Comparison of ENCODE assay signal across 8 cellular contexts in the genomic region with DNA sequence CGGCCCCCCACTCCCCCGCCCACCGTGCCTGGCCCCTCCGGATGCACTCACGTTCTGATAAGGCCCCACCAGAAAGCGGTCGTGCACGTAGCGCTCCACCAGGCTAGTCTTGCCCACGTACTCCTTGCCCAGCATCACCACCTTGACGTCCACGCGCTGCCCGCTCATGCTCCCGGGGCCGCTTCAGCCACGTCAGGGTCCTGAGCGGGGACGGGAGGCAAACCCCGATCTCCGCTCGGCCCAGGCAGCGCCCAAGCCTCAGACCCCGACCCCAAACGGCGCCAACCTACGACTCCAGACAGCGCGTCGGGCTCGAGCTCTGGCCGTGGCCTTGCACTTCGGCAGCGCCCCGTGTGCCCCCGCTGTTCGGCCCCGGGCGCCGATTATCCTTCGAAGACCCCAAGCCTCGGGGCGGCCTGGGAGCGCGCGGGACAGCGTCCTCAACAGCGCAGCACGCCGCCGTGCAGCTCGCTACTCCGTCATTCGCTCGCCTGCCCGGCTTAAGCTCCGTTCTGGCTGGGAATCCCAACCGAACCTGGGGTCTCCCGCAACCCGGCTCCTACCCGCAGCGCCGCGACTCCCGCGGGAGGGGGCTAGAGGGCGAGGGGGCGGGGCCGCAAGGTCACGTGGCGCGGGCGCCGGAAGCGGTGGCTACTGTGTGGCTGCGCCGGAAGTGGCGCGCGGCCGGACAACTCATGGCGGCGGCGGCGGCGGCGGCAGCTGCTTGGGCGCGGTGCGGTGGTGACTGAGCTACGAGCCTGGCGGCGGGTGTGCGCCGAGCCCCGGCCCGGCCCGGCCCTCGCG. TPM values are rescaled to one million over a fixed set of nuclear protein-coding genes. Genes with fewer than 3 reads are reported as not detected.
A peak's percentile ranks its signal among the peaks of the same experiment; 100 is the strongest.
DNase-seq lines count a peak whose midpoint lies in the region; ATAC-seq, FAIRE-seq and TF ChIP-seq lines count a peak whose summit lies in the region.

A gene with protein sequence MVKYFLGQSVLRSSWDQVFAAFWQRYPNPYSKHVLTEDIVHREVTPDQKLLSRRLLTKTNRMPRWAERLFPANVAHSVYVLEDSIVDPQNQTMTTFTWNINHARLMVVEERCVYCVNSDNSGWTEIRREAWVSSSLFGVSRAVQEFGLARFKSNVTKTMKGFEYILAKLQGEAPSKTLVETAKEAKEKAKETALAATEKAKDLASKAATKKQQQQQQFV (plus strand): TSS at position 679 of the 804 bp plus-strand sequence. CDS start 187 bp downstream, outside the sequence.
A gene (minus strand): TSS at position 599 of the 804 bp plus-strand sequence. CDS start 431 bp downstream, at position 168.

- no peaks in the 10 kb centered on the region for H3K9me3 ChIP-seq in astrocyte (ENCODE audit: insufficient read depth, low read depth, low read length)
- no peaks in the 10 kb centered on the region for H3K9me3 ChIP-seq in hepatocyte (ENCODE audit: low read depth)

- peak; percentile 12 for TF ChIP-seq CTCF in astrocyte (IDR thresholded peaks at IDR 0.05; ENCODE audit: insufficient read depth, low read depth, low read length)
- TF ChIP-seq CTCF in hepatocyte (IDR thresholded peaks at IDR 0.05; ENCODE audit: poor library complexity) = peak; percentile 43
- no peak for TF ChIP-seq CTCF in retinal pigment epithelial cell (conservative IDR thresholded peaks at IDR 0.05; ENCODE audit: low read depth, low read length)

- H3K36me3 ChIP-seq in astrocyte (ENCODE audit: insufficient read depth, low read length) (peaks cover 24% of the 10 kb centered on the region), hepatocyte (replicated peaks; ENCODE audit: insufficient read depth, low read depth) (no peaks in the 10 kb centered on the region)

- H3K9ac ChIP-seq in astrocyte (ENCODE audit: low read length) = peak within 1 kb of the TSS; percentile 100

- H3K4me1 ChIP-seq in astrocyte (ENCODE audit: insufficient read depth, low read length) (peaks cover 39% of the 10 kb centered on the region), hepatocyte (ENCODE audit: insufficient read depth) (peaks cover 37% of the 10 kb centered on the region)

- peaks cover 35% of the 10 kb centered on the region for H3K36me3 Mint-ChIP-seq in astrocyte (ENCODE audit: low read depth, unreplicated experiment)

- peak; percentile 54; the same call in 1 of the 2 replicates for TF ChIP-seq POLR2A in GM12891 (IDR thresholded peaks at IDR 0.05; ENCODE audit: low read depth, low read length)

- H3K4me3 Mint-ChIP-seq in astrocyte (ENCODE audit: unreplicated experiment) = peak within 1 kb of the TSS; percentile 99

- 1% methylated on average over 57 of the region's 100 CpGs for WGBS in hepatocyte (ENCODE audit: low lambda C conversion rate, missing lambda C conversion rate)

- H3K4me2 ChIP-seq in astrocyte (ENCODE audit: low read length) (peak within 1 kb of the TSS; percentile 92), hepatocyte (peak within 1 kb of the TSS; percentile 95)

- peak within 1 kb of the TSS; percentile 97 for H3K27ac Mint-ChIP-seq in astrocyte (ENCODE audit: unreplicated experiment)

- ATAC-seq in HG02623 (IDR thresholded peaks at IDR 0.05; ENCODE audit: unreplicated experiment) = peak; percentile 47
- no peak for ATAC-seq in GM18858 (IDR thresholded peaks at IDR 0.05; ENCODE audit: unreplicated experiment)

- H3K27ac ChIP-seq in astrocyte (ENCODE audit: low read depth, low read length) (peak within 1 kb of the TSS; percentile 78), hepatocyte (peak within 1 kb of the TSS; percentile 97)

- no peaks in the 10 kb centered on the region for H3K9me3 Mint-ChIP-seq in astrocyte (ENCODE audit: unreplicated experiment)

- H3K27me3 Mint-ChIP-seq in astrocyte (ENCODE audit: low read depth, unreplicated experiment) = no peaks in the 10 kb centered on the region

- no peaks in the 10 kb centered on the region for H3K27me3 ChIP-seq in astrocyte (ENCODE audit: insufficient read depth, low read length)
- no peaks in the 10 kb centered on the region for H3K27me3 ChIP-seq in hepatocyte

- peaks cover 62% of the 10 kb centered on the region for H3K79me2 ChIP-seq in astrocyte (ENCODE audit: insufficient read depth, low read length)
- peaks cover 47% of the 10 kb centered on the region for H3K79me2 ChIP-seq in hepatocyte

- H4K20me1 ChIP-seq in astrocyte (ENCODE audit: insufficient read depth, low read length) = peaks cover 58% of the 10 kb centered on the region
- H4K20me1 ChIP-seq in hepatocyte (ENCODE audit: insufficient read depth, poor library complexity, severe bottlenecking) = peaks cover 17% of the 10 kb centered on the region

- DNase-seq in GM12891 (ENCODE audit: insufficient read length, low spot score) (peak; percentile 88), NCI-H146 (lab: John Stamatoyannopoulos, UW) (peak; percentile 72), T-helper 9 cell (peak; percentile 88), astrocyte (ENCODE audit: low read depth) (peak; percentile 50), hepatocyte (ENCODE audit: low spot score) (peak; percentile 96), retinal pigment epithelial cell (ENCODE audit: low read depth) (peak; percentile 27)

- H3K4me3 ChIP-seq in astrocyte (ENCODE audit: insufficient read depth, low read depth, low read length) = peak within 1 kb of the TSS; percentile 99
- peak within 1 kb of the TSS; percentile 66 for H3K4me3 ChIP-seq in hepatocyte
- peak within 1 kb of the TSS; percentile 98 for H3K4me3 ChIP-seq in retinal pigment epithelial cell (ENCODE audit: low read length)

- FAIRE-seq in GM12891 (lab: Jason Lieb, UNC) (peak; percentile 87), astrocyte (lab: Jason Lieb, UNC) (no peak)

- peaks cover 33% of the 10 kb centered on the region for H3K4me1 Mint-ChIP-seq in astrocyte (ENCODE audit: low read depth, unreplicated experiment)

- H3K9me2 ChIP-seq in hepatocyte (replicated peaks; ENCODE audit: insufficient read depth) = no peaks in the 10 kb centered on the region

- H2AFZ ChIP-seq in astrocyte (ENCODE audit: low read depth, low read length) (peak within 1 kb of the TSS; percentile 76), hepatocyte (peak within 1 kb of the TSS; percentile 98)

TF ChIP-seq in GM12891, 5 proteins besides CTCF, POLR2A, EP300 and RAD21:
- TF ChIP-seq POLR2AphosphoS5 (IDR thresholded peaks at IDR 0.05; ENCODE audit: low read depth, low read length) (0 out of 2 replicates have a peak, but pooled peaks have one; percentile 2), PAX5 (IDR thresholded peaks at IDR 0.05; ENCODE audit: insufficient read depth, low read length, severe bottlenecking) (no peak)

RNA-seq across cellular contexts. Expression of the first gene that starts in this region (rescaled TPM):
- polyA plus RNA-seq in GM12891 (2012; ENCODE audit: low read depth, missing spikeins) = 175 TPM
- total RNA-seq in astrocyte (178 and 196 TPM in 2 replicates), hepatocyte (228 and 245 TPM in 2 replicates)
- polyA plus RNA-seq in hepatocyte = 255 and 282 TPM in 2 replicates

RNA-seq across cellular contexts. Expression of the second gene that starts in this region (rescaled TPM):
- polyA plus RNA-seq in GM12891 (2012; ENCODE audit: low read depth, missing spikeins) = 28.4 TPM
- total RNA-seq in astrocyte = 31.7 and 36.4 TPM in 2 replicates
- total RNA-seq in hepatocyte = 25.7 and 30.3 TPM in 2 replicates
- 64.6 and 76.6 TPM in 2 replicates for polyA plus RNA-seq in hepatocyte

Comparison
In these comparisons a context has a peak if more than half of its experiments do, and no peak if none do; other contexts are left out.
1. DNase-seq: peak in every context shown above with its lines; median percentile 96 in hepatocyte; 88 in GM12891; 88 in T-helper 9 cell; 72 in NCI-H146; 50 in astrocyte; 27 in retinal pigment epithelial cell.